11 cellular contexts compared by ENCODE assay signal in genomic region chr14:94612174-94612573, GRCh38. TPM values are rescaled to one million over a fixed set of nuclear protein-coding genes. Genes with fewer than 3 reads are reported as not detected.
DNase-seq lines count a peak whose midpoint lies in the region; ATAC-seq, FAIRE-seq and TF ChIP-seq lines count a peak whose summit lies in the region.
"Had no signal": no experiment of that assay in that cellular context is flagged by ENCODE, and none has a peak within 500 bp of the region (broad histone marks: within the 10 kb centered on the region; RNA-seq: fewer than 3 reads in every experiment).

Gene SERPINA3 (plus strand): TSS chr14:94612391. CDS start chr14:94614442, 2,051 bp downstream.

- H3K27ac Mint-ChIP-seq in endothelial cell (ENCODE audit: unreplicated experiment) = no peak within 1 kb of the TSS
- H3K27ac Mint-ChIP-seq: stimulated activated naive CD8-positive, alpha-beta T cell treated with anti-CD3 and anti-CD28 coated beads, Interleukin-15, Interleukin-2, amounts not matched to agents 100 ng/mL and 50 ng/mL, for 24 hours had no signal

- peaks cover 2% of the 10 kb centered on the region for H3K36me3 Mint-ChIP-seq in endothelial cell (ENCODE audit: low read depth, unreplicated experiment)

- peaks cover 68% of the 10 kb centered on the region for H3K4me1 ChIP-seq in body of pancreas
- H3K4me1 ChIP-seq in pancreas = peaks cover 9 to 17% (median 15%) of the 10 kb centered on the region in 3 donors
- no peaks in the 10 kb centered on the region for H3K4me1 ChIP-seq in aorta (ENCODE audit: control insufficient read depth in 1 of 2, insufficient read depth in 2 of 2, low read length in 2 of 2)

- TF ChIP-seq POLR2A in body of pancreas (IDR thresholded peaks at IDR 0.05) = peak; percentile 45 to 98 (median 98)

- H3K27me3 ChIP-seq in body of pancreas (no peaks in the 10 kb centered on the region), pancreas (no peaks in the 10 kb centered on the region), aorta (ENCODE audit: control insufficient read depth in 1 of 2, insufficient read depth in 2 of 2, low read length in 1 of 2) (no peaks in the 10 kb centered on the region)

- intact Hi-C loops in body of pancreas (cut with DNase I) (loop anchor here (10.0 kb wide), 1 partner anchor 47 kb away; the partner anchor contains the start of gene SERPINA4), left ventricle myocardium superior (cut with micrococcal nuclease) (no loop called here), pancreas (cut with DNase I) (no loop called here), aorta (cut with DNase I) (no loop called here)

- H3K27ac ChIP-seq in body of pancreas = peak within 1 kb of the TSS; percentile 78 to 87 (median 84)
- peak within 1 kb of the TSS; percentile 34 to 87 (median 62) for H3K27ac ChIP-seq in pancreas
- H3K27ac ChIP-seq in aorta (ENCODE audit: low read depth in 1 of 2, low read length in 2 of 2) = no peak within 1 kb of the TSS

- H3K27me3 Mint-ChIP-seq in endothelial cell (ENCODE audit: unreplicated experiment) = peaks cover 8% of the 10 kb centered on the region
- H3K27me3 Mint-ChIP-seq: stimulated activated naive CD8-positive, alpha-beta T cell treated with anti-CD3 and anti-CD28 coated beads, Interleukin-15, Interleukin-2, amounts not matched to agents 100 ng/mL and 50 ng/mL, for 24 hours had no signal

- peak within 1 kb of the TSS in 1 of 2 donors; percentile 42 for H3K4me3 ChIP-seq in body of pancreas
- H3K4me3 ChIP-seq in pancreas = peak within 1 kb of the TSS; percentile 24 to 57 (median 36)
- H3K4me3 ChIP-seq in aorta (ENCODE audit: low read length in 2 of 2) = no peak within 1 kb of the TSS

- H3K4me3 Mint-ChIP-seq in endothelial cell (ENCODE audit: unreplicated experiment) = no peak within 1 kb of the TSS
- H3K4me3 Mint-ChIP-seq: stimulated activated naive CD8-positive, alpha-beta T cell treated with anti-CD3 and anti-CD28 coated beads, Interleukin-15, Interleukin-2, amounts not matched to agents 100 ng/mL and 50 ng/mL, for 24 hours had no signal

- TF ChIP-seq CTCF in body of pancreas (IDR thresholded peaks at IDR 0.05) (no peak), pancreas (IDR thresholded peaks at IDR 0.05) (no peak), endothelial cell (IDR thresholded peaks at IDR 0.05; ENCODE audit: unreplicated experiment) (no peak)

- no peaks in the 10 kb centered on the region for H3K4me1 Mint-ChIP-seq in endothelial cell (ENCODE audit: unreplicated experiment)

- H3K9me3 ChIP-seq in body of pancreas (no peaks in the 10 kb centered on the region), pancreas (no peaks in the 10 kb centered on the region), aorta (ENCODE audit: control insufficient read depth, low read length) (peaks cover 4% of the 10 kb centered on the region)

- 19 to 30% methylated on average over 4 of the region's 4 CpGs for WGBS in body of pancreas, 2 donors
- WGBS in pancreas, 2 donors = 25 to 33% methylated on average over 4 of the region's 4 CpGs
- 49 to 54% methylated on average over 4 of the region's 4 CpGs for WGBS in aorta, 2 donors

- ATAC-seq in body of pancreas (peak; percentile 67), left ventricle myocardium superior (peak; percentile 73), pancreas (peak; percentile 60 to 75 (median 69)), aorta (ENCODE audit: low FRiP score) (peak; percentile 70), HG03045 (IDR thresholded peaks at IDR 0.05; ENCODE audit: unreplicated experiment) (no peak)

- DNase-seq in body of pancreas (peak; percentile 55 to 83 (median 69)), left ventricle myocardium superior (no peak), pancreas (peak in 3 of 6 donors; percentile 59 to 73 (median 65)), aorta (no peak), DMS 273 (lab: John Stamatoyannopoulos, UW; ENCODE audit: unreplicated experiment) (no peak), endothelial cell (ENCODE audit: low spot score) (no peak)
- DNase-seq: DMS153, NCI-H1436 treated with DMSO at 0.1 percent for 48 hours, T1000 had no signal

- peaks cover under 1% of the 10 kb centered on the region for H3K9me3 Mint-ChIP-seq in endothelial cell (ENCODE audit: unreplicated experiment)

- peaks cover 0 to 6% of the 10 kb centered on the region in 2 donors for H3K36me3 ChIP-seq in body of pancreas (replicated peaks in 1 of 2; ENCODE audit: insufficient read depth in 1 of 2, low read depth in 2 of 2)
- H3K36me3 ChIP-seq in pancreas = no peaks in the 10 kb centered on the region
- no peaks in the 10 kb centered on the region for H3K36me3 ChIP-seq in aorta (ENCODE audit: control insufficient read depth in 1 of 2, insufficient read depth in 2 of 2, low read length in 1 of 2)

- no peak for FAIRE-seq in pancreas (lab: Jason Lieb, UNC)

RNA-seq across cellular contexts. Expression of gene SERPINA3, which starts in this region (rescaled TPM):
- total RNA-seq in body of pancreas = 1,000 to 10,000 TPM in 1 of 2 donors, 100 to 1,000 TPM in 1; 396 to 1,783 TPM
- 63.5 TPM for total RNA-seq in left ventricle myocardium superior
- 1,000 to 10,000 TPM; 1,011 to 4,136 (median 2,518) TPM for total RNA-seq in pancreas
- 1,000 to 10,000 TPM; 1,409 to 2,934 TPM for polyA plus RNA-seq in pancreas
- total RNA-seq in aorta = 100 to 1,000 TPM; 200 to 220 TPM
- 100 to 1,000 TPM in 1 of 2 donors, 10 to 100 TPM in 1; 53.2 to 117 TPM for polyA plus RNA-seq in aorta
- total RNA-seq in endothelial cell (ENCODE audit: unreplicated experiment) = not detected

Comparison
In these comparisons a context has a peak if more than half of its experiments do, and no peak if none do; other contexts are left out.
1. RNA of gene SERPINA3 (total RNA-seq): 1,011 to 4,136 TPM in pancreas, 396 to 1,783 TPM in body of pancreas, 200 to 220 TPM in aorta and 63.5 TPM in left ventricle myocardium superior (single experiment); not detected in endothelial cell (single experiment); every median in the first group is over 10 times any median in the second.
2. RNA of gene SERPINA3 (polyA plus RNA-seq): 1,409 to 2,934 TPM in pancreas; 53.2 to 117 TPM in aorta; every median in the first group is over 10 times any median in the second.
3. DNase-seq: peak in body of pancreas (4 of 4); none in left ventricle myocardium superior (single experiment), aorta (0 of 2), DMS 273 (single experiment) and endothelial cell (single experiment).
4. H3K27ac ChIP-seq: peak in body of pancreas (4 of 4) and pancreas (4 of 4); none in aorta (0 of 2).
5. H3K4me3 ChIP-seq: peak in pancreas (4 of 4); none in aorta (0 of 2).